In genomic region chr14:74572829-74573360, GRCh38 we compare ENCODE assay signal across 11 cellular contexts. TPM values are rescaled to one million over a fixed set of nuclear protein-coding genes. Genes with fewer than 3 reads are reported as not detected.
DNase-seq lines count a peak whose midpoint lies in the region; ATAC-seq and TF ChIP-seq lines count a peak whose summit lies in the region.
"Had no signal": no experiment of that assay in that cellular context is flagged by ENCODE, and none has a peak within 500 bp of the region (broad histone marks: within the 10 kb centered on the region; RNA-seq: fewer than 3 reads in every experiment).

No MANE protein-coding gene starts in this region.

- peaks cover 0 to 93% (median 41%) of the 10 kb centered on the region in 12 donors for H3K4me1 ChIP-seq in heart left ventricle
- H3K4me1 ChIP-seq in muscle layer of colon (ENCODE audit: insufficient read depth, low read length) = peaks cover 57% of the 10 kb centered on the region
- peaks cover 69% of the 10 kb centered on the region for H3K4me1 ChIP-seq in upper lobe of right lung

- ATAC-seq in heart left ventricle (no peak), left cardiac atrium (no peak), upper lobe of right lung (no peak), HG02973 (IDR thresholded peaks at IDR 0.05; ENCODE audit: unreplicated experiment) (no peak), HG02870 (IDR thresholded peaks at IDR 0.05; ENCODE audit: unreplicated experiment) (no peak)

- intact Hi-C loops in heart left ventricle (cut with DNase I) (no loop called here), left cardiac atrium (cut with DNase I) (no loop called here), upper lobe of right lung (cut with DNase I) (no loop called here)

- H3K27me3 ChIP-seq in heart left ventricle (no peaks in the 10 kb centered on the region), muscle layer of colon (ENCODE audit: control insufficient read depth in 1 of 2, insufficient read depth in 2 of 2, low read length in 2 of 2) (no peaks in the 10 kb centered on the region), upper lobe of right lung (no peaks in the 10 kb centered on the region)

- DNase-seq in heart left ventricle (peak in 3 of 5 donors; percentile 7 to 22 (median 12)), left cardiac atrium (no peak), dedifferentiated amniotic fluid mesenchymal stem cell (ENCODE audit: extremely low spot score) (peak; percentile 79), upper lobe of right lung (no peak), GM19238 (ENCODE audit: insufficient read length, low spot score) (no peak)
- DNase-seq: CD4-positive, alpha-beta T cell; naive B cell; NCI-H1092 had no signal

- 75 to 85% (median 80%) methylated on average over 10 of the region's 10 CpGs for WGBS in heart left ventricle, 4 donors

- H3K4me3 ChIP-seq in heart left ventricle = no peak overlapping the region
- peak overlapping the region; percentile 18 to 55 for H3K4me3 ChIP-seq in muscle layer of colon (ENCODE audit: low read depth in 1 of 2, low read length in 2 of 2)
- H3K4me3 ChIP-seq in upper lobe of right lung = no peak overlapping the region

- no peak for TF ChIP-seq POLR2A in heart left ventricle (IDR thresholded peaks at IDR 0.05)

- H3K9me3 ChIP-seq in heart left ventricle (no peaks in the 10 kb centered on the region), muscle layer of colon (ENCODE audit: low read length) (no peaks in the 10 kb centered on the region), upper lobe of right lung (no peaks in the 10 kb centered on the region)

- peak overlapping the region in 9 of 12 donors; percentile 42 to 91 (median 77) for H3K27ac ChIP-seq in heart left ventricle
- H3K27ac ChIP-seq in muscle layer of colon (ENCODE audit: low read depth, low read length) = peak overlapping the region; percentile 64
- peak overlapping the region; percentile 77 for H3K27ac ChIP-seq in upper lobe of right lung

- TF ChIP-seq CTCF in heart left ventricle (IDR thresholded peaks at IDR 0.05) = no peak
- TF ChIP-seq CTCF in upper lobe of right lung (IDR thresholded peaks at IDR 0.05) = no peak

- H3K9ac ChIP-seq in muscle layer of colon (ENCODE audit: low read length) = peak overlapping the region; percentile 23

- H3K36me3 ChIP-seq in heart left ventricle = no peaks in the 10 kb centered on the region
- H3K36me3 ChIP-seq in muscle layer of colon (ENCODE audit: insufficient read depth, low read length) = no peaks in the 10 kb centered on the region
- no peaks in the 10 kb centered on the region for H3K36me3 ChIP-seq in upper lobe of right lung

RNA-seq across cellular contexts. Expression of gene LTBP2, which starts 39.1 kb away (rescaled TPM):
- total RNA-seq in heart left ventricle (10 to 100 TPM; 19.1 to 69.1 (median 36.1) TPM), left cardiac atrium (10 to 100 TPM; 25.4 to 43.3 TPM), upper lobe of right lung (117 TPM)
- 1 to 10 TPM; 4.0 to 8.4 TPM for polyA plus RNA-seq in heart left ventricle

Comparison
In these comparisons a context has a peak if more than half of its experiments do, and no peak if none do; other contexts are left out.
1. DNase-seq: peak in heart left ventricle (3 of 5) and dedifferentiated amniotic fluid mesenchymal stem cell (single experiment); none in left cardiac atrium (single experiment), upper lobe of right lung (single experiment) and GM19238 (single experiment).
2. H3K4me3 ChIP-seq: peak in muscle layer of colon (2 of 2); none in heart left ventricle (0 of 12) and upper lobe of right lung (single experiment).
3. Peak in every context shown above with its lines, with median percentiles within 50 percentile points of each other: H3K27ac ChIP-seq.